ENCODE assay signal across 2 cellular contexts in genomic region chr16:75461575-75461974, GRCh38.
TF ChIP-seq lines count a peak whose summit lies in the region.

No MANE protein-coding gene starts in this region.

TF ChIP-seq in A549, 52 proteins besides CTCF, POLR2A, EP300 and RAD21:
- TF ChIP-seq, protein P1, sequence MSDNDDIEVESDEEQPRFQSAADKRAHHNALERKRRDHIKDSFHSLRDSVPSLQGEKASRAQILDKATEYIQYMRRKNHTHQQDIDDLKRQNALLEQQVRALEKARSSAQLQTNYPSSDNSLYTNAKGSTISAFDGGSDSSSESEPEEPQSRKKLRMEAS (IDR thresholded peaks at IDR 0.05): no peak
- TF ChIP-seq HEYL (CRISPR knock-in tag; IDR thresholded peaks at IDR 0.05) (no peak), ZFP36 (IDR thresholded peaks at IDR 0.05; ENCODE audit: borderline replicate concordance, partially characterized antibody) (no peak), FOXS1 (CRISPR knock-in tag; IDR thresholded peaks at IDR 0.05) (no peak), BHLHE40 (IDR thresholded peaks at IDR 0.05; ENCODE audit: low read depth, low read length) (no peak), CBX8 (IDR thresholded peaks at IDR 0.05) (no peak), E2F6 (IDR thresholded peaks at IDR 0.05; ENCODE audit: borderline replicate concordance, low read depth) (no peak), RNF2 (IDR thresholded peaks at IDR 0.05; ENCODE audit: borderline replicate concordance, low read depth) (no peak), PBX3 (IDR thresholded peaks at IDR 0.05) (no peak), KDM1A (IDR thresholded peaks at IDR 0.05; ENCODE audit: low read depth) (no peak), NR3C1 (IDR thresholded peaks at IDR 0.05) (no peak), RCOR1 (IDR thresholded peaks at IDR 0.05; ENCODE audit: low read depth, low read length) (no peak), ATOH8 (CRISPR knock-in tag; IDR thresholded peaks at IDR 0.05; ENCODE audit: low read depth) (no peak)
- TF ChIP-seq, protein P2, sequence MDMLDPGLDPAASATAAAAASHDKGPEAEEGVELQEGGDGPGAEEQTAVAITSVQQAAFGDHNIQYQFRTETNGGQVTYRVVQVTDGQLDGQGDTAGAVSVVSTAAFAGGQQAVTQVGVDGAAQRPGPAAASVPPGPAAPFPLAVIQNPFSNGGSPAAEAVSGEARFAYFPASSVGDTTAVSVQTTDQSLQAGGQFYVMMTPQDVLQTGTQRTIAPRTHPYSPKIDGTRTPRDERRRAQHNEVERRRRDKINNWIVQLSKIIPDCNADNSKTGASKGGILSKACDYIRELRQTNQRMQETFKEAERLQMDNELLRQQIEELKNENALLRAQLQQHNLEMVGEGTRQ (IDR thresholded peaks at IDR 0.05): no peak
- TF ChIP-seq, protein P3, sequence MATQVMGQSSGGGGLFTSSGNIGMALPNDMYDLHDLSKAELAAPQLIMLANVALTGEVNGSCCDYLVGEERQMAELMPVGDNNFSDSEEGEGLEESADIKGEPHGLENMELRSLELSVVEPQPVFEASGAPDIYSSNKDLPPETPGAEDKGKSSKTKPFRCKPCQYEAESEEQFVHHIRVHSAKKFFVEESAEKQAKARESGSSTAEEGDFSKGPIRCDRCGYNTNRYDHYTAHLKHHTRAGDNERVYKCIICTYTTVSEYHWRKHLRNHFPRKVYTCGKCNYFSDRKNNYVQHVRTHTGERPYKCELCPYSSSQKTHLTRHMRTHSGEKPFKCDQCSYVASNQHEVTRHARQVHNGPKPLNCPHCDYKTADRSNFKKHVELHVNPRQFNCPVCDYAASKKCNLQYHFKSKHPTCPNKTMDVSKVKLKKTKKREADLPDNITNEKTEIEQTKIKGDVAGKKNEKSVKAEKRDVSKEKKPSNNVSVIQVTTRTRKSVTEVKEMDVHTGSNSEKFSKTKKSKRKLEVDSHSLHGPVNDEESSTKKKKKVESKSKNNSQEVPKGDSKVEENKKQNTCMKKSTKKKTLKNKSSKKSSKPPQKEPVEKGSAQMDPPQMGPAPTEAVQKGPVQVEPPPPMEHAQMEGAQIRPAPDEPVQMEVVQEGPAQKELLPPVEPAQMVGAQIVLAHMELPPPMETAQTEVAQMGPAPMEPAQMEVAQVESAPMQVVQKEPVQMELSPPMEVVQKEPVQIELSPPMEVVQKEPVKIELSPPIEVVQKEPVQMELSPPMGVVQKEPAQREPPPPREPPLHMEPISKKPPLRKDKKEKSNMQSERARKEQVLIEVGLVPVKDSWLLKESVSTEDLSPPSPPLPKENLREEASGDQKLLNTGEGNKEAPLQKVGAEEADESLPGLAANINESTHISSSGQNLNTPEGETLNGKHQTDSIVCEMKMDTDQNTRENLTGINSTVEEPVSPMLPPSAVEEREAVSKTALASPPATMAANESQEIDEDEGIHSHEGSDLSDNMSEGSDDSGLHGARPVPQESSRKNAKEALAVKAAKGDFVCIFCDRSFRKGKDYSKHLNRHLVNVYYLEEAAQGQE (IDR thresholded peaks at IDR 0.05): no peak
- TF ChIP-seq, protein P4, sequence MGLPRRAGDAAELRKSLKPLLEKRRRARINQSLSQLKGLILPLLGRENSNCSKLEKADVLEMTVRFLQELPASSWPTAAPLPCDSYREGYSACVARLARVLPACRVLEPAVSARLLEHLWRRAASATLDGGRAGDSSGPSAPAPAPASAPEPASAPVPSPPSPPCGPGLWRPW (IDR thresholded peaks at IDR 0.05): no peak

TF ChIP-seq in IMR-90, 13 proteins besides CTCF, POLR2A, EP300 and RAD21:
- TF ChIP-seq RFX5 (IDR thresholded peaks at IDR 0.05; ENCODE audit: low read depth, low read length): no peak
- TF ChIP-seq, protein P2 (IDR thresholded peaks at IDR 0.05; ENCODE audit: low read depth, low read length): no peak
- no peak for TF ChIP-seq MAFK (IDR thresholded peaks at IDR 0.05; ENCODE audit: low read depth, low read length)
- no peak for TF ChIP-seq CEBPB (IDR thresholded peaks at IDR 0.05; ENCODE audit: low read depth, low read length)
- TF ChIP-seq SMC3 (IDR thresholded peaks at IDR 0.05; ENCODE audit: low read depth, low read length): no peak
- TF ChIP-seq MXI1 (IDR thresholded peaks at IDR 0.05; ENCODE audit: borderline replicate concordance, low read depth, low read length): no peak
- no peak for TF ChIP-seq CHD1 (IDR thresholded peaks at IDR 0.05; ENCODE audit: low read depth, low read length)
- no peak for TF ChIP-seq FOS (IDR thresholded peaks at IDR 0.05; ENCODE audit: low read depth, low read length)
- no peak for TF ChIP-seq RCOR1 (IDR thresholded peaks at IDR 0.05; ENCODE audit: insufficient replicate concordance, low read length)
